Comparison of ENCODE assay signal across 14 cellular contexts in genomic region chr2:30798536-30798991, GRCh38. TPM values are rescaled to one million over a fixed set of nuclear protein-coding genes. Genes with fewer than 3 reads are reported as not detected.
DNase-seq lines count a peak whose midpoint lies in the region; ATAC-seq and TF ChIP-seq lines count a peak whose summit lies in the region.
"Had no signal": no experiment of that assay in that cellular context is flagged by ENCODE, and none has a peak within 500 bp of the region (broad histone marks: within the 10 kb centered on the region; RNA-seq: fewer than 3 reads in every experiment).

No MANE protein-coding gene starts in this region.

- H3K4me3 ChIP-seq in neural progenitor cell, result no peak overlapping the region
- H3K4me3 ChIP-seq: upper lobe of right lung had no signal

- H4K20me1 ChIP-seq in neural progenitor cell (ENCODE audit: low read depth), result no peaks in the 10 kb centered on the region

- no peak overlapping the region for H3K27ac ChIP-seq in neural progenitor cell
- H3K27ac ChIP-seq: HL-60, upper lobe of right lung had no signal

- H3K9ac ChIP-seq in neural progenitor cell, result no peak overlapping the region

- peaks cover 6% of the 10 kb centered on the region for H3K4me1 Mint-ChIP-seq in neural progenitor cell

- peaks cover 2% of the 10 kb centered on the region for H3K27me3 Mint-ChIP-seq in neural progenitor cell (ENCODE audit: insufficient read depth, low read depth)

- in situ Hi-C loops in KBM-7 (cut with MboI; ENCODE audit: low pct_unique_long_range_greater_than_20kb, low sequenced_read_pairs), result no loop called here

- no peaks in the 10 kb centered on the region for H3K9me3 ChIP-seq in neural progenitor cell (ENCODE audit: low read depth)
- H3K9me3 ChIP-seq: upper lobe of right lung had no signal

- H3K36me3 ChIP-seq in neural progenitor cell, result no peaks in the 10 kb centered on the region
- H3K36me3 ChIP-seq: upper lobe of right lung had no signal

- no peak overlapping the region for H3K4me2 ChIP-seq in neural progenitor cell

- H3K36me3 Mint-ChIP-seq in neural progenitor cell, result no peaks in the 10 kb centered on the region

- no peaks in the 10 kb centered on the region for H3K27me3 ChIP-seq in neural progenitor cell
- H3K27me3 ChIP-seq: upper lobe of right lung had no signal

- no peak overlapping the region for H3K27ac Mint-ChIP-seq in neural progenitor cell

- TF ChIP-seq CTCF in neural progenitor cell (IDR thresholded peaks at IDR 0.05), result no peak

- peak overlapping the region; percentile 98 for H2AFZ ChIP-seq in neural progenitor cell (replicated peaks)

- H3K79me2 ChIP-seq in neural progenitor cell (ENCODE audit: low read depth), result no peaks in the 10 kb centered on the region

- H3K4me3 Mint-ChIP-seq in neural progenitor cell, result no peak overlapping the region

- DNase-seq in NCI-H748 (lab: John Stamatoyannopoulos, UW; ENCODE audit: unreplicated experiment), result peak; percentile 52
- no peak for DNase-seq in NCI-H748 treated with DMSO at 0.1 percent for 48 hours (lab: John Stamatoyannopoulos, UW)
- peak; percentile 49 for DNase-seq in KBM-7
- peak; percentile 35 for DNase-seq in dermis blood vessel endothelial cell
- DNase-seq in neural progenitor cell (ENCODE audit: low spot score), result no peak
- no peak for DNase-seq in 8988T
- DNase-seq in HCEC 1CT, result no peak
- DNase-seq: effector memory CD4-positive, alpha-beta T cell; MV-4-11; upper lobe of right lung had no signal

- ATAC-seq in GM21717 (IDR thresholded peaks at IDR 0.05; ENCODE audit: unreplicated experiment), result no peak
- ATAC-seq: sciatic nerve, upper lobe of right lung had no signal

- peaks cover 9% of the 10 kb centered on the region for H3K4me1 ChIP-seq in neural progenitor cell

- no peaks in the 10 kb centered on the region for H3K9me3 Mint-ChIP-seq in neural progenitor cell

- no peaks in the 10 kb centered on the region for H3F3A ChIP-seq in neural progenitor cell (ENCODE audit: low read depth)

RNA-seq across cellular contexts. Expression of gene CAPN13, which starts 8.7 kb away (rescaled TPM):
- total RNA-seq in dermis blood vessel endothelial cell, result not detected in 2 replicates
- total RNA-seq in neural progenitor cell (ENCODE audit: low replicate concordance), result 0.25 TPM in 1 of 2 replicates, not detected in the other
- total RNA-seq: glomerular endothelial cell had no signal

Comparison
In these comparisons a context has a peak if more than half of its experiments do, and no peak if none do; other contexts are left out.
1. DNase-seq: peak in NCI-H748 (single experiment), KBM-7 (single experiment) and dermis blood vessel endothelial cell (single experiment); none in NCI-H748 treated with DMSO at 0.1 percent for 48 hours (single experiment), neural progenitor cell (single experiment), 8988T (single experiment) and HCEC 1CT (single experiment).